Comparison of ENCODE assay signal across 17 cellular contexts in genomic region chr4:174490356-174490969, GRCh38. TPM values are rescaled to one million over a fixed set of nuclear protein-coding genes. Genes with fewer than 3 reads are reported as not detected.
DNase-seq lines count a peak whose midpoint lies in the region; ATAC-seq, FAIRE-seq and TF ChIP-seq lines count a peak whose summit lies in the region.
"Had no signal": no experiment of that assay in that cellular context is flagged by ENCODE, and none has a peak within 500 bp of the region (broad histone marks: within the 10 kb centered on the region; RNA-seq: fewer than 3 reads in every experiment).

No MANE protein-coding gene starts in this region.

- no peak overlapping the region for H2AFZ ChIP-seq in ACC112 (ENCODE audit: low read length, unreplicated experiment)
- no peak overlapping the region for H2AFZ ChIP-seq in hepatocyte

- H3K4me3 ChIP-seq in ACC112 (ENCODE audit: low read depth, low read length): peak overlapping the region; percentile 35; the same call in 1 of the 2 replicates
- no peak overlapping the region for H3K4me3 ChIP-seq in hepatocyte

- H3K27me3 Mint-ChIP-seq in activated T-cell treated with anti-CD3 and anti-CD28 coated beads, Interleukin-2, amount 50 U/mL, for 72 hours (ENCODE audit: low read depth): no peaks in the 10 kb centered on the region
- H3K27me3 Mint-ChIP-seq: central memory CD8-positive, alpha-beta T cell had no signal

- H3K4me2 ChIP-seq in hepatocyte: peak overlapping the region; percentile 23

- 23% methylated on average over 4 of the region's 4 CpGs for WGBS in hepatocyte (ENCODE audit: low lambda C conversion rate, missing lambda C conversion rate)

- FAIRE-seq in HTR-8/SVneo (lab: Jason Lieb, UNC): no peak

- ATAC-seq in activated T-cell treated with anti-CD3 and anti-CD28 coated beads, Interleukin-2, amount 50 U/mL, for 72 hours (replicated peaks in 1 of 2): no peak
- ATAC-seq in stimulated activated effector memory CD8-positive, alpha-beta T cell treated with anti-CD3 and anti-CD28 coated beads, Interleukin-12 subunit alpha, Interleukin-12 subunit beta, amount 100 ng/mL, for 72 hours: no peak
- no peak for ATAC-seq in GM19452 (IDR thresholded peaks at IDR 0.05; ENCODE audit: unreplicated experiment)

- H3K36me3 ChIP-seq in ACC112 (ENCODE audit: insufficient read depth, low read length): no peaks in the 10 kb centered on the region
- H3K36me3 ChIP-seq in hepatocyte (replicated peaks; ENCODE audit: insufficient read depth, low read depth): no peaks in the 10 kb centered on the region

- H3K27ac Mint-ChIP-seq in activated T-cell treated with anti-CD3 and anti-CD28 coated beads, Interleukin-2, amount 50 U/mL, for 72 hours: no peak overlapping the region
- H3K27ac Mint-ChIP-seq in stimulated activated effector memory CD8-positive, alpha-beta T cell treated with anti-CD3 and anti-CD28 coated beads, Interleukin-12 subunit alpha, Interleukin-12 subunit beta, amount 100 ng/mL, for 72 hours: no peak overlapping the region
- H3K27ac Mint-ChIP-seq: mesothelial cell of epicardium had no signal

- no peak overlapping the region for H3K4me3 Mint-ChIP-seq in activated T-cell treated with anti-CD3 and anti-CD28 coated beads, Interleukin-2, amount 50 U/mL, for 72 hours
- H3K4me3 Mint-ChIP-seq in stimulated activated effector memory CD8-positive, alpha-beta T cell treated with anti-CD3 and anti-CD28 coated beads, Interleukin-12 subunit alpha, Interleukin-12 subunit beta, amount 100 ng/mL, for 72 hours: no peak overlapping the region
- H3K4me3 Mint-ChIP-seq: central memory CD8-positive, alpha-beta T cell; mesothelial cell of epicardium had no signal

- H3K79me2 ChIP-seq in ACC112 (ENCODE audit: control insufficient read depth, insufficient read depth, low read length, unreplicated experiment): no peaks in the 10 kb centered on the region
- no peaks in the 10 kb centered on the region for H3K79me2 ChIP-seq in hepatocyte

- H3K4me1 Mint-ChIP-seq in activated T-cell treated with anti-CD3 and anti-CD28 coated beads, Interleukin-2, amount 50 U/mL, for 72 hours (ENCODE audit: low read depth): peaks cover 6% of the 10 kb centered on the region
- H3K4me1 Mint-ChIP-seq in stimulated activated effector memory CD8-positive, alpha-beta T cell treated with anti-CD3 and anti-CD28 coated beads, Interleukin-12 subunit alpha, Interleukin-12 subunit beta, amount 100 ng/mL, for 72 hours: peaks cover 7% of the 10 kb centered on the region
- H3K4me1 Mint-ChIP-seq: central memory CD8-positive, alpha-beta T cell had no signal

- no peaks in the 10 kb centered on the region for H3K36me3 Mint-ChIP-seq in activated T-cell treated with anti-CD3 and anti-CD28 coated beads, Interleukin-2, amount 50 U/mL, for 72 hours (ENCODE audit: insufficient read depth in 2 of 2)
- H3K36me3 Mint-ChIP-seq in stimulated activated effector memory CD8-positive, alpha-beta T cell treated with anti-CD3 and anti-CD28 coated beads, Interleukin-12 subunit alpha, Interleukin-12 subunit beta, amount 100 ng/mL, for 72 hours: peaks cover 25% of the 10 kb centered on the region

- no peak overlapping the region for H3K27ac ChIP-seq in ACC112 (ENCODE audit: low read depth, low read length)
- peak overlapping the region; percentile 7 for H3K27ac ChIP-seq in hepatocyte
- H3K27ac ChIP-seq: epithelial cell of prostate had no signal

- H3K9me3 Mint-ChIP-seq in activated T-cell treated with anti-CD3 and anti-CD28 coated beads, Interleukin-2, amount 50 U/mL, for 72 hours: no peaks in the 10 kb centered on the region
- no peaks in the 10 kb centered on the region for H3K9me3 Mint-ChIP-seq in stimulated activated effector memory CD8-positive, alpha-beta T cell treated with anti-CD3 and anti-CD28 coated beads, Interleukin-12 subunit alpha, Interleukin-12 subunit beta, amount 100 ng/mL, for 72 hours
- H3K9me3 Mint-ChIP-seq: central memory CD8-positive, alpha-beta T cell; mesothelial cell of epicardium had no signal

- peak; percentile 10 for DNase-seq in HTR-8/SVneo (ENCODE audit: insufficient read length, low spot score)
- DNase-seq in astrocyte of the hippocampus (ENCODE audit: low read depth, low spot score): peak; percentile 21
- no peak for DNase-seq in hepatocyte (ENCODE audit: low spot score)
- no peak for DNase-seq in activated T-cell treated with anti-CD3 and anti-CD28 coated beads, Interleukin-2, amount 50 U/mL, for 72 hours
- no peak for DNase-seq in stimulated activated effector memory CD8-positive, alpha-beta T cell treated with anti-CD3 and anti-CD28 coated beads, Interleukin-12 subunit alpha, Interleukin-12 subunit beta, amount 100 ng/mL, for 72 hours (ENCODE audit: low spot score in 2 of 2)
- no peak for DNase-seq in effector CD8-positive, alpha-beta T cell (lab: John Stamatoyannopoulos, UW)
- DNase-seq: activated naive CD4-positive, alpha-beta T cell treated with Interleukin-2 at 50 U/mL for 16 hours; DMS79 treated with DMSO at 0.1 percent for 48 hours; NCI-H1048; NCI-H345; posterior cingulate gyrus; stimulated activated CD4-positive, alpha-beta T cell treated with anti-CD3 and anti-CD28 coated beads, Interleukin-1b, Interleukin-23, amount 100 ng/mL, for 48 hours had no signal

- no peaks in the 10 kb centered on the region for H3K9me2 ChIP-seq in hepatocyte (replicated peaks; ENCODE audit: insufficient read depth)

- TF ChIP-seq CTCF in hepatocyte (IDR thresholded peaks at IDR 0.05; ENCODE audit: poor library complexity): no peak

- no peaks in the 10 kb centered on the region for H4K20me1 ChIP-seq in hepatocyte (ENCODE audit: insufficient read depth, poor library complexity, severe bottlenecking)

- no peaks in the 10 kb centered on the region for H3K9me3 ChIP-seq in hepatocyte (ENCODE audit: low read depth)

- H3K27me3 ChIP-seq in ACC112 (ENCODE audit: insufficient read depth, low read length) (no peaks in the 10 kb centered on the region), hepatocyte (no peaks in the 10 kb centered on the region)

- peaks cover 27% of the 10 kb centered on the region for H3K4me1 ChIP-seq in ACC112 (ENCODE audit: control insufficient read depth, insufficient read depth, low read length, unreplicated experiment)
- peaks cover 8% of the 10 kb centered on the region for H3K4me1 ChIP-seq in hepatocyte (ENCODE audit: insufficient read depth)

RNA-seq across cellular contexts. Expression of gene HPGD, which starts 31.8 kb away (rescaled TPM):
- total RNA-seq in hepatocyte: 129 and 150 TPM in 2 replicates
- 57.4 and 76.9 TPM in 2 replicates for polyA plus RNA-seq in hepatocyte
- 1 to 10 TPM; 5.2 to 7.2 TPM for total RNA-seq in activated T-cell treated with anti-CD3 and anti-CD28 coated beads, Interleukin-2, amount 50 U/mL, for 72 hours

Comparison
In these comparisons a context has a peak if more than half of its experiments do, and no peak if none do; other contexts are left out.
1. DNase-seq: peak in HTR-8/SVneo (single experiment) and astrocyte of the hippocampus (single experiment); none in hepatocyte (single experiment), activated T-cell treated with anti-CD3 and anti-CD28 coated beads, Interleukin-2, amount 50 U/mL, for 72 hours (0 of 2), stimulated activated effector memory CD8-positive, alpha-beta T cell treated with anti-CD3 and anti-CD28 coated beads, Interleukin-12 subunit alpha, Interleukin-12 subunit beta, amount 100 ng/mL, for 72 hours (0 of 2) and effector CD8-positive, alpha-beta T cell (single experiment).
2. RNA of gene HPGD, which starts 31.8 kb away (total RNA-seq): 129 to 150 TPM in hepatocyte; 5.2 to 7.2 TPM in activated T-cell treated with anti-CD3 and anti-CD28 coated beads, Interleukin-2, amount 50 U/mL, for 72 hours; every median in the first group is over 10 times any median in the second.